In the genomic region with DNA sequence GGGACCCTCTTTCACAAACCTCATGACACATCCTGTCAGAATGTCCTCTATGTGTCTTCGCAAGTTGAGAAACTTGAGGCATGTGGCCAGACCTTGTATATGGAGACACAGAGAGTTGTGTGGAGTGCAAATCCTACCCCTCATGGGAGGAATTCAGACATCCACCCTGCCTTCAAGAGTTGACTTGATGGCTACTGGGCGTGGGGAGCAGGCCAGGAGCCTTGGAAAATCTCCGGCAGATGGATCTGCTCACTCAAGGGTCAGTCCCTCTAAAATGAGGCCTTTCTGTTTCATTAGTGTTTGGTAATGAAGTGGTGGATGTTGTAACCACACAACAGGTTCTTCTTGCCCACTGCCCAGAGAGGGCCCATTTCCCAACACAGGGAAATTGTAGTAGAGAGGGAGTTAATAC, we compare ENCODE assay signal across 21 cellular contexts.
"Had no signal": no experiment of that assay in that cellular context is flagged by ENCODE, and none has a peak within 500 bp of the region (broad histone marks: within the 10 kb centered on the region; RNA-seq: fewer than 3 reads in every experiment).

No MANE protein-coding gene starts in this region.

- H3K27ac ChIP-seq: body of pancreas, hepatocyte, suprapubic skin, upper lobe of left lung had no signal

- H3K4me3 ChIP-seq: body of pancreas, hepatocyte, lung, skin epidermis, suprapubic skin, upper lobe of left lung had no signal

- ATAC-seq: activated CD8-positive, alpha-beta T cell treated with anti-CD3 and anti-CD28 coated beads for 36 hours; activated T-helper 17 cell treated with anti-CD3 and anti-CD28 coated beads, Interleukin-2, amount 50 U/mL, for 72 hours; body of pancreas; stimulated activated naive CD8-positive, alpha-beta T cell treated with anti-CD3 and anti-CD28 coated beads, Interleukin-15, amount 100 ng/mL, for 72 hours had no signal

- H3K4me1 ChIP-seq: body of pancreas, suprapubic skin, upper lobe of left lung had no signal

- DNase-seq: activated CD4-positive, alpha-beta T cell treated with anti-CD3 and anti-CD28 coated beads, Interleukin-2, amount 10 ng/mL, durations not matched to agents 24 days and 14 days; activated CD4-positive, CD25-positive, alpha-beta regulatory T cell; activated CD8-positive, alpha-beta T cell treated with anti-CD3 and anti-CD28 coated beads for 36 hours; activated naive CD4-positive, alpha-beta T cell; activated naive CD8-positive, alpha-beta T cell treated with anti-CD3 and anti-CD28 coated beads, Interleukin-2, amount 10 ng/mL, durations not matched to agents 7 days and 5 days; activated T-cell treated with anti-CD3 and anti-CD28 coated beads, Interleukin-2, amount 50 U/mL, for 1 hour; body of pancreas; caudate nucleus; endodermal cell; nucleus accumbens; posterior cingulate gyrus; retina; stimulated activated naive CD8-positive, alpha-beta T cell treated with anti-CD3 and anti-CD28 coated beads, Interleukin-15, amount 100 ng/mL, for 72 hours; T-helper 1 cell; T-helper 9 cell; upper lobe of left lung had no signal

- H3K27me3 ChIP-seq: body of pancreas, hepatocyte, suprapubic skin, upper lobe of left lung had no signal

- H3K9me3 ChIP-seq: body of pancreas, suprapubic skin, upper lobe of left lung had no signal

- H3K36me3 ChIP-seq: suprapubic skin, upper lobe of left lung had no signal
